Comparison of ENCODE assay signal across 1 cellular context in the genomic region with DNA sequence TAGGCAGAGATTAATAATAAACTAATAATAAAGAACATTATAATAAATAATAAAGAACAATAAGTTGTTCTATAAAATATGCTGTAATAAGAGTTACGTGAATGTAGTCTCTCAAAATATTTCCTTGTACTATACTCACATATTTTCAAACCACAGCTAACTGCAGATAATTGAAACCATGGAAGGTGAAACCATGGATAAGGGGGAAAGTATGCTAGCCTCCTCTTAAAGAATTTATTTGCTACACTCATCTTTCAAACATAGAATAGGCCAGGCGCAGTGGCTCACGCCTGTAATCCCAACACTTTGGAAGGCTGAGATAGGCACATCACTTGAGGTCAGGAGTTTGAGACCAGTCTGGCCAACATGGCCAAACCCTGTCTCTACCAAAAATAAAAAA.
TF ChIP-seq lines count a peak whose summit lies in the region.

No MANE protein-coding gene starts in this region.

TF ChIP-seq in endothelial cell of umbilical vein, 7 proteins besides CTCF, POLR2A, EP300 and RAD21:
- TF ChIP-seq JUN (IDR thresholded peaks at IDR 0.05; ENCODE audit: borderline replicate concordance, insufficient read depth, insufficient read length, low read depth) (no peak), GATA2 (IDR thresholded peaks at IDR 0.05; ENCODE audit: insufficient read depth, insufficient read length, low read depth, low read length) (no peak), FOS (IDR thresholded peaks at IDR 0.05; ENCODE audit: borderline replicate concordance, insufficient read depth, low read length) (no peak), MYC (IDR thresholded peaks at IDR 0.05; ENCODE audit: low read depth, low read length) (no peak)
- TF ChIP-seq, protein P1, sequence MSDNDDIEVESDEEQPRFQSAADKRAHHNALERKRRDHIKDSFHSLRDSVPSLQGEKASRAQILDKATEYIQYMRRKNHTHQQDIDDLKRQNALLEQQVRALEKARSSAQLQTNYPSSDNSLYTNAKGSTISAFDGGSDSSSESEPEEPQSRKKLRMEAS (IDR thresholded peaks at IDR 0.05; ENCODE audit: insufficient read depth, insufficient read length), result no peak
